ENCODE assay signal across 18 cellular contexts in genomic region chr3:192940129-192940528, GRCh38.
"Had no signal": no experiment of that assay in that cellular context is flagged by ENCODE, and none has a peak within 500 bp of the region (broad histone marks: within the 10 kb centered on the region; RNA-seq: fewer than 3 reads in every experiment).

No MANE protein-coding gene starts in this region.

- H3K27ac ChIP-seq: gastrocnemius medialis, heart left ventricle, ovary, testis, upper lobe of right lung had no signal

- H3K4me3 ChIP-seq: gastrocnemius medialis, heart left ventricle, ovary, testis, upper lobe of right lung had no signal

- H3K27ac Mint-ChIP-seq: activated CD8-positive, alpha-beta T cell treated with anti-CD3 and anti-CD28 coated beads for 36 hours; activated naive CD4-positive, alpha-beta T cell treated with anti-CD3 and anti-CD28 coated beads, Interleukin-2, amount 50 U/mL, for 72 hours; brain; dendritic cell treated with granulocyte-macrophage colony-stimulating factor and Interleukin-4, amounts not matched to agents 40 ng/mL and 50 ng/mL, for 4 days; naive thymus-derived CD4-positive, alpha-beta T cell; stimulated activated naive CD8-positive, alpha-beta T cell treated with anti-CD3 and anti-CD28 coated beads, Interleukin-15, amount 100 ng/mL, for 72 hours had no signal

- H3K4me1 Mint-ChIP-seq: brain; stimulated activated naive CD8-positive, alpha-beta T cell treated with anti-CD3 and anti-CD28 coated beads, Interleukin-15, amount 100 ng/mL, for 72 hours had no signal

- H3K27me3 Mint-ChIP-seq: activated CD8-positive, alpha-beta T cell treated with anti-CD3 and anti-CD28 coated beads for 36 hours had no signal

- H3K27me3 ChIP-seq: gastrocnemius medialis, heart left ventricle, ovary, testis, upper lobe of right lung had no signal

- H3K4me3 Mint-ChIP-seq: activated CD8-positive, alpha-beta T cell treated with anti-CD3 and anti-CD28 coated beads for 36 hours; brain; dendritic cell treated with granulocyte-macrophage colony-stimulating factor and Interleukin-4, amounts not matched to agents 40 ng/mL and 50 ng/mL, for 4 days; naive thymus-derived CD4-positive, alpha-beta T cell; stimulated activated naive CD8-positive, alpha-beta T cell treated with anti-CD3 and anti-CD28 coated beads, Interleukin-15, amount 100 ng/mL, for 72 hours had no signal

- H3K36me3 ChIP-seq: gastrocnemius medialis, heart left ventricle, ovary, upper lobe of right lung had no signal

- DNase-seq: activated CD4-positive, alpha-beta T cell treated with anti-CD3 and anti-CD28 coated beads for 48 hours; activated CD8-positive, alpha-beta T cell treated with anti-CD3 and anti-CD28 coated beads for 36 hours; activated gamma-delta T cell; activated T-cell treated with anti-CD3 and anti-CD28 coated beads, Interleukin-2, amount 50 U/mL, for 48 hours; amniotic stem cell; cerebellar nuclear complex; effector memory CD4-positive, alpha-beta T cell; gastrocnemius medialis; heart left ventricle; naive thymus-derived CD4-positive, alpha-beta T cell; ovary; stimulated activated naive CD8-positive, alpha-beta T cell treated with anti-CD3 and anti-CD28 coated beads, Interleukin-15, amount 100 ng/mL, for 72 hours; testis; upper lobe of right lung had no signal

- H3K4me1 ChIP-seq: gastrocnemius medialis, upper lobe of right lung had no signal

- H3K9me3 Mint-ChIP-seq: stimulated activated naive CD8-positive, alpha-beta T cell treated with anti-CD3 and anti-CD28 coated beads, Interleukin-15, amount 100 ng/mL, for 72 hours had no signal

- ATAC-seq: activated CD8-positive, alpha-beta T cell treated with anti-CD3 and anti-CD28 coated beads for 36 hours; activated naive CD4-positive, alpha-beta T cell treated with anti-CD3 and anti-CD28 coated beads, Interleukin-2, amount 50 U/mL, for 72 hours; gastrocnemius medialis; heart left ventricle; naive thymus-derived CD4-positive, alpha-beta T cell; sciatic nerve; stimulated activated naive CD8-positive, alpha-beta T cell treated with anti-CD3 and anti-CD28 coated beads, Interleukin-15, amount 100 ng/mL, for 72 hours; upper lobe of right lung had no signal

- H3K36me3 Mint-ChIP-seq: brain had no signal
